29 cellular contexts compared by ENCODE assay signal in the genomic region with DNA sequence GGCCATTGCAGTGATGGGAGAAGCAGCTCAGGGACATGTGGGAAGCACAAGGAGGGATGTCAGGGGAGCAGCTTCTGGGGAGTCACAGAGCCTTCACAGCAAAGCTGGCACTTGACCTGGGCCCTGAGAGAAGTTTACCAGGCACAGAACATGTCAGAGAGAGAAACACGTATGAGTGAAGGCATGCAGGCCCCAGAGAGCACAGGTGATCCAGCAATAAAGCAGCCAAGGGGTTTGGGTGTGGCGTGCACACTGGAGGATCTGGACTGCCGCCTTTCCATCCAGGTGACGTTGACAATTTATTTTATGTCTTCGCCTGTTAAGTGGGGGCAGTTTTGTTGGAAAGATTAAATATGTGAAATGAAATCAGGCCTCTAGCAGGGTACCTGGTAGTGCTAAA.
"Had no signal": no experiment of that assay in that cellular context is flagged by ENCODE, and none has a peak within 500 bp of the region (broad histone marks: within the 10 kb centered on the region; RNA-seq: fewer than 3 reads in every experiment).

No MANE protein-coding gene starts in this region.

- H3K9me3 ChIP-seq: Peyer's patch had no signal

- H3K27ac ChIP-seq: KMS-11, Peyer's patch, SJSA1 had no signal

- H3K4me3 ChIP-seq: Peyer's patch, SJSA1 had no signal

- DNase-seq: Karpas-422; MM.1S; MV-4-11; NCI-H1092; NCI-H1105; NCI-H1417 treated with DMSO at 0.1 percent for 48 hours; NCI-H1436 treated with DMSO at 0.1 percent for 48 hours; NCI-H1694 treated with DMSO at 0.1 percent for 48 hours; NCI-H187 treated with DMSO at 0.1 percent for 48 hours; NCI-H2029; NCI-H2081; NCI-H2171 treated with DMSO at 0.1 percent for 48 hours; NCI-H2227 treated with DMSO at 0.1 percent for 48 hours; NCI-H345; NCI-H446; NCI-H510A treated with DMSO at 0.1 percent for 48 hours; NCI-H526 treated with DMSO at 0.1 percent for 48 hours; NCI-H774; NK-92 treated with Interleukin-12 subunit alpha and Interleukin-12 subunit beta, amount 100 ng/mL, for 24 hours; OCI-M1; PC-3; Peyer's patch; Right ventricle myocardium superior; RPMI8226; SHP77 treated with DMSO at 0.1 percent for 48 hours; SK-N-SH; SW 1271 had no signal

- H3K4me1 ChIP-seq: Peyer's patch, SJSA1 had no signal

- ATAC-seq: PC-3 had no signal

- H3K27me3 ChIP-seq: Peyer's patch, SJSA1 had no signal

- H3K36me3 ChIP-seq: Peyer's patch, SJSA1 had no signal
